In genomic region chr19:34677386-34678084, GRCh38 we compare ENCODE assay signal across 8 cellular contexts.
A peak's percentile ranks its signal among the peaks of the same experiment; 100 is the strongest.
DNase-seq lines count a peak whose midpoint lies in the region; ATAC-seq lines count a peak whose summit lies in the region.

TSS of gene ZNF302 (plus strand) at chr19:34677678. CDS start at chr19:34678805, 1,127 bp downstream.

- H3K27ac ChIP-seq in cingulate gyrus (ENCODE audit: low read depth, low read length) = peak within 1 kb of the TSS; percentile 94

- ATAC-seq in GM19043 (IDR thresholded peaks at IDR 0.05; ENCODE audit: low read depth, unreplicated experiment) (peak; percentile 91), HG03378 (IDR thresholded peaks at IDR 0.05; ENCODE audit: unreplicated experiment) (peak; percentile 84)

- peak; percentile 98 for DNase-seq in AG20443 (ENCODE audit: low spot score)
- peak; percentile 89 for DNase-seq in NCI-H510A (lab: John Stamatoyannopoulos, UW)
- DNase-seq in activated CD4-positive, alpha-beta T cell treated with anti-CD3 and anti-CD28 coated beads for 4 hours = peak; percentile 94
- peak; percentile 92 for DNase-seq in kidney glomerular epithelial cell (lab: John Stamatoyannopoulos, UW)
- DNase-seq in stimulated activated CD4-positive, alpha-beta T cell treated with anti-CD3 and anti-CD28 coated beads, Interleukin-1b, Interleukin-23, amount 100 ng/mL, for 4 hours (ENCODE audit: low read depth in 2 of 2) = peak; percentile 91

Comparison
In these comparisons a context has a peak if more than half of its experiments do, and no peak if none do; other contexts are left out.
1. Peak in every context shown above with its lines: DNase-seq, ATAC-seq and H3K27ac ChIP-seq.